1 cellular context compared by ENCODE assay signal in genomic region chr5:149552038-149552494, GRCh38.
TF ChIP-seq lines count a peak whose summit lies in the region.

No MANE protein-coding gene starts in this region.

TF ChIP-seq in HCT116, 20 proteins besides CTCF, POLR2A, EP300 and RAD21 (continued from another document):
- TF ChIP-seq CBX3 (IDR thresholded peaks at IDR 0.05; ENCODE audit: low read depth) (no peak), JUND (IDR thresholded peaks at IDR 0.05) (no peak), ELF1 (IDR thresholded peaks at IDR 0.05; ENCODE audit: borderline replicate concordance, low read depth) (no peak), SIN3A (IDR thresholded peaks at IDR 0.05; ENCODE audit: low read depth) (no peak), CEBPB (IDR thresholded peaks at IDR 0.05; ENCODE audit: low read depth) (no peak), SRF (IDR thresholded peaks at IDR 0.05; ENCODE audit: low read depth) (no peak), ATF3 (IDR thresholded peaks at IDR 0.05) (no peak), EZH2phosphoT487 (IDR thresholded peaks at IDR 0.05; ENCODE audit: borderline replicate concordance) (no peak), TCF7L2 (IDR thresholded peaks at IDR 0.05; ENCODE audit: borderline replicate concordance, extremely low read depth, insufficient read depth, insufficient read length) (no peak)
